ENCODE assay signal across 15 cellular contexts in genomic region chr7:27961255-27961654, GRCh38.
A peak's percentile ranks its signal among the peaks of the same experiment; 100 is the strongest.
DNase-seq lines count a peak whose midpoint lies in the region; ATAC-seq and TF ChIP-seq lines count a peak whose summit lies in the region.
"Had no signal": no experiment of that assay in that cellular context is flagged by ENCODE, and none has a peak within 500 bp of the region (broad histone marks: within the 10 kb centered on the region; RNA-seq: fewer than 3 reads in every experiment).

No MANE protein-coding gene starts in this region.

- H3K23ac ChIP-seq in IMR-90 (ENCODE audit: low read depth, low read length) = no peak overlapping the region

- H3K36me3 Mint-ChIP-seq in activated naive CD4-positive, alpha-beta T cell treated with anti-CD3 and anti-CD28 coated beads, Interleukin-2, amount 10 ng/mL, durations not matched to agents 7 days and 5 days = no peaks in the 10 kb centered on the region

- H3K4ac ChIP-seq in IMR-90 (ENCODE audit: low read depth, low read length) = no peak overlapping the region

- no peak overlapping the region for H3K4me2 ChIP-seq in IMR-90 (ENCODE audit: low read depth, low read length)

- no peak overlapping the region for H3K27ac Mint-ChIP-seq in activated naive CD4-positive, alpha-beta T cell treated with anti-CD3 and anti-CD28 coated beads, Interleukin-2, amount 10 ng/mL, durations not matched to agents 7 days and 5 days
- H3K27ac Mint-ChIP-seq: activated CD4-positive, alpha-beta T cell treated with anti-CD3 and anti-CD28 coated beads, Interleukin-2, amount 10 ng/mL, durations not matched to agents 7 days and 5 days; CD4-positive, alpha-beta T cell had no signal

- H2BK5ac ChIP-seq in IMR-90 (ENCODE audit: low read depth, low read length, poor library complexity, severe bottlenecking) = no peak overlapping the region

- H3K9me3 Mint-ChIP-seq in activated naive CD4-positive, alpha-beta T cell treated with anti-CD3 and anti-CD28 coated beads, Interleukin-2, amount 10 ng/mL, durations not matched to agents 7 days and 5 days = no peaks in the 10 kb centered on the region
- H3K9me3 Mint-ChIP-seq: CD4-positive, alpha-beta T cell had no signal

- no CpG with 5 or more reads among the region's 5 CpGs for WGBS in IMR-90 (ENCODE audit: extremely low coverage in 2 of 2, insufficient read length in 1 of 2), 2 experiments

- DNase-seq in CD1c-positive myeloid dendritic cell (ENCODE audit: extremely low spot score) (peak; percentile 40), IMR-90 (peak; percentile 47), adipocyte (ENCODE audit: low read depth) (peak; percentile 54), kidney glomerular epithelial cell (lab: John Stamatoyannopoulos, UW) (peak; percentile 4), head of caudate nucleus (no peak), hepatic stellate cell (ENCODE audit: low spot score) (no peak)
- no peak for DNase-seq in activated naive CD4-positive, alpha-beta T cell treated with anti-CD3 and anti-CD28 coated beads, Interleukin-2, amount 10 ng/mL, durations not matched to agents 7 days and 5 days
- DNase-seq: activated CD4-positive, alpha-beta T cell treated with anti-CD3 and anti-CD28 coated beads, Interleukin-2, amount 10 ng/mL, durations not matched to agents 7 days and 5 days; CD4-positive, alpha-beta T cell; NCI-H1436; NCI-H748 treated with DMSO at 0.1 percent for 48 hours; SW 1271 had no signal

- in situ Hi-C loops in IMR-90 (cut with MboI; ENCODE audit: low sequenced_read_pairs) = no loop called here

- no peak overlapping the region for H3K4me3 Mint-ChIP-seq in activated naive CD4-positive, alpha-beta T cell treated with anti-CD3 and anti-CD28 coated beads, Interleukin-2, amount 10 ng/mL, durations not matched to agents 7 days and 5 days
- H3K4me3 Mint-ChIP-seq: activated CD4-positive, alpha-beta T cell treated with anti-CD3 and anti-CD28 coated beads, Interleukin-2, amount 10 ng/mL, durations not matched to agents 7 days and 5 days; CD4-positive, alpha-beta T cell had no signal

- CTCF ChIA-PET in IMR-90 (lab: Yijun Ruan, JAX) = no interaction called here
- CTCF ChIA-PET in activated naive CD4-positive, alpha-beta T cell treated with anti-CD3 and anti-CD28 coated beads, Interleukin-2, amount 10 ng/mL, durations not matched to agents 7 days and 5 days (lab: Charles Lee) = no interaction called here

- no peak for TF ChIP-seq RAD21 in IMR-90 (IDR thresholded peaks at IDR 0.05; ENCODE audit: low read length)

- no peak overlapping the region for H2AK9ac ChIP-seq in IMR-90 (replicated peaks; ENCODE audit: low read depth, low read length, poor library complexity)

- no peak overlapping the region for H3K14ac ChIP-seq in IMR-90 (replicated peaks; ENCODE audit: low read depth, low read length)

- no peak overlapping the region for H3K18ac ChIP-seq in IMR-90 (ENCODE audit: low read depth, low read length)

- no peak overlapping the region for H4K8ac ChIP-seq in IMR-90 (ENCODE audit: low read depth in 2 of 2, low read length in 2 of 2)

- dilution Hi-C loops in IMR-90 (cut with HindIII; ENCODE audit: low sequenced_read_pairs, unreplicated experiment) = no loop called here

- no peaks in the 10 kb centered on the region for H3K36me3 ChIP-seq in IMR-90 (ENCODE audit: control insufficient read depth, insufficient read depth, low read length)
- no peaks in the 10 kb centered on the region for H3K36me3 ChIP-seq in adipocyte (ENCODE audit: control insufficient read depth, insufficient read depth, low read length, severe bottlenecking)
- H3K36me3 ChIP-seq: gastroesophageal sphincter, HAP-1 had no signal

- no peaks in the 10 kb centered on the region for H3K27me3 ChIP-seq in IMR-90 (ENCODE audit: control insufficient read depth, insufficient read depth, low read length)
- H3K27me3 ChIP-seq in adipocyte (replicated peaks; ENCODE audit: control insufficient read depth, insufficient read depth, low read length) = no peaks in the 10 kb centered on the region
- H3K27me3 ChIP-seq: gastroesophageal sphincter had no signal

- BruUV-seq in IMR-90 (replicated peaks; lab: Mats Ljungman, UMichigan) = no TSS peak

- H3K4me3 ChIP-seq in IMR-90 (ENCODE audit: insufficient read depth, low read depth, low read length) (no peak overlapping the region), adipocyte (ENCODE audit: low read length) (no peak overlapping the region)
- H3K4me3 ChIP-seq: gastroesophageal sphincter, HAP-1 had no signal

- no peak overlapping the region for H3K56ac ChIP-seq in IMR-90 (ENCODE audit: extremely low read depth, insufficient read depth, low read length)

- POLR2A ChIA-PET in IMR-90 (lab: Charles Lee; ENCODE audit: unreplicated experiment) = no interaction called here

- H2BK20ac ChIP-seq in IMR-90 (ENCODE audit: low read depth, low read length) = no peak overlapping the region

- H4K5ac ChIP-seq in IMR-90 (ENCODE audit: low read depth, low read length) = no peak overlapping the region

- H3K9me1 ChIP-seq in IMR-90 (ENCODE audit: insufficient read depth, low read length) = peaks cover 13% of the 10 kb centered on the region

- peaks cover 4% of the 10 kb centered on the region; the same call in 1 of the 2 replicates for H4K20me1 ChIP-seq in IMR-90 (ENCODE audit: insufficient read depth, low read length)

- no peak overlapping the region for H2AK5ac ChIP-seq in IMR-90 (ENCODE audit: low read depth, low read length)

- ATAC-seq in IMR-90 (ENCODE audit: low read depth) (peak; percentile 61), HG03571 (IDR thresholded peaks at IDR 0.05; ENCODE audit: unreplicated experiment) (no peak)
- ATAC-seq: gastroesophageal sphincter had no signal

- H3K4me1 ChIP-seq in IMR-90 (ENCODE audit: control insufficient read depth, insufficient read depth, low read length) (no peaks in the 10 kb centered on the region; the same call in 1 of the 2 replicates), adipocyte (ENCODE audit: control insufficient read depth, insufficient read depth, low read length) (peaks cover 20% of the 10 kb centered on the region)
- H3K4me1 ChIP-seq: HAP-1 had no signal

- H3K9me3 ChIP-seq in IMR-90 (ENCODE audit: control insufficient read depth, insufficient read depth, low read length) = no peaks in the 10 kb centered on the region
- H3K9me3 ChIP-seq in adipocyte (ENCODE audit: control insufficient read depth, low read length) = no peaks in the 10 kb centered on the region
- H3K9me3 ChIP-seq: gastroesophageal sphincter, HAP-1 had no signal

- no peak overlapping the region for H2AFZ ChIP-seq in IMR-90 (replicated peaks; ENCODE audit: low read length, poor library complexity)

- no peak overlapping the region for H4K91ac ChIP-seq in IMR-90 (ENCODE audit: insufficient read depth, low read depth, low read length)

- no peak overlapping the region for H2BK120ac ChIP-seq in IMR-90 (ENCODE audit: low read depth, low read length)

- H3K27me3 Mint-ChIP-seq in activated naive CD4-positive, alpha-beta T cell treated with anti-CD3 and anti-CD28 coated beads, Interleukin-2, amount 10 ng/mL, durations not matched to agents 7 days and 5 days = no peaks in the 10 kb centered on the region
- H3K27me3 Mint-ChIP-seq: CD4-positive, alpha-beta T cell had no signal

- no peak for TF ChIP-seq POLR2A in IMR-90 (IDR thresholded peaks at IDR 0.05; ENCODE audit: low read depth, low read length)

- TF ChIP-seq CTCF in IMR-90 (conservative IDR thresholded peaks at IDR 0.05; ENCODE audit: low read depth, low read length) = no peak

- H3K9ac ChIP-seq in IMR-90 (ENCODE audit: low read depth, low read length) = no peak overlapping the region
- H3K9ac ChIP-seq in adipocyte (ENCODE audit: low read length) = no peak overlapping the region

- H3K79me1 ChIP-seq in IMR-90 (ENCODE audit: low read depth in 1 of 2, low read length in 2 of 2) = peaks cover 7 to 30% of the 10 kb centered on the region in 2 experiments; a peak in 2 of 4 replicates

- H3K27ac ChIP-seq in IMR-90 (ENCODE audit: insufficient read depth, low read length) = no peak overlapping the region
- H3K27ac ChIP-seq: gastroesophageal sphincter had no signal

- H2BK15ac ChIP-seq in IMR-90 (ENCODE audit: low read depth, low read length) = no peak overlapping the region

- intact Hi-C loops in IMR-90 (cut with micrococcal nuclease) (no loop called here), head of caudate nucleus (cut with DNase I) (no loop called here)

- no peaks in the 10 kb centered on the region for H3K4me1 Mint-ChIP-seq in activated naive CD4-positive, alpha-beta T cell treated with anti-CD3 and anti-CD28 coated beads, Interleukin-2, amount 10 ng/mL, durations not matched to agents 7 days and 5 days
- H3K4me1 Mint-ChIP-seq: activated CD4-positive, alpha-beta T cell treated with anti-CD3 and anti-CD28 coated beads, Interleukin-2, amount 10 ng/mL, durations not matched to agents 7 days and 5 days had no signal

TF ChIP-seq in IMR-90, 13 proteins besides CTCF, POLR2A, EP300 and RAD21:
- TF ChIP-seq MXI1 (IDR thresholded peaks at IDR 0.05; ENCODE audit: borderline replicate concordance, low read depth, low read length) (no peak), FOS (IDR thresholded peaks at IDR 0.05; ENCODE audit: low read depth, low read length) (0 out of 2 replicates have a peak, but pooled peaks have one; percentile 8)

Comparison
In these comparisons a context has a peak if more than half of its experiments do, and no peak if none do; other contexts are left out.
1. DNase-seq: peak in CD1c-positive myeloid dendritic cell (single experiment), IMR-90 (single experiment), adipocyte (single experiment) and kidney glomerular epithelial cell (single experiment); none in activated naive CD4-positive, alpha-beta T cell treated with anti-CD3 and anti-CD28 coated beads, Interleukin-2, amount 10 ng/mL, durations not matched to agents 7 days and 5 days (single experiment), head of caudate nucleus (0 of 42) and hepatic stellate cell (single experiment).